Comparison of ENCODE assay signal across 9 cellular contexts in genomic region chr15:60751985-60752952, GRCh38.
DNase-seq lines count a peak whose midpoint lies in the region; ATAC-seq, FAIRE-seq and TF ChIP-seq lines count a peak whose summit lies in the region.
"Had no signal": no experiment of that assay in that cellular context is flagged by ENCODE, and none has a peak within 500 bp of the region (broad histone marks: within the 10 kb centered on the region; RNA-seq: fewer than 3 reads in every experiment).

No MANE protein-coding gene starts in this region.

- TF ChIP-seq CTCF in pancreas (IDR thresholded peaks at IDR 0.05) = no peak

- H3K4me3 ChIP-seq in pancreas = no peak overlapping the region

- DNase-seq in C1 segment of cervical spinal cord (lab: John Stamatoyannopoulos, UW) = peak in 8 of 14 donors; percentile 11 to 82 (median 30)
- DNase-seq in fibroblast of peridontal ligament (ENCODE audit: extremely low read depth) = peak; percentile 72
- DNase-seq in pancreas = peak in 5 of 6 donors; percentile 37 to 64 (median 54)
- no peak for DNase-seq in OCI-M2 (lab: John Stamatoyannopoulos, UW; ENCODE audit: unreplicated experiment)
- DNase-seq: activated CD4-positive, alpha-beta T cell treated with anti-CD3 and anti-CD28 coated beads, Interleukin-2, amount 50 U/mL, for 1 hour had no signal

- H3K27me3 ChIP-seq in pancreas = no peaks in the 10 kb centered on the region

- FAIRE-seq in pancreas (lab: Jason Lieb, UNC) = no peak

- 35 to 40% methylated on average over 21 of the region's 21 CpGs for WGBS in pancreas, 2 donors

- no peaks in the 10 kb centered on the region for H3K36me3 ChIP-seq in pancreas

- ATAC-seq in pancreas (peak; percentile 91 to 97 (median 97)), HG02973 (IDR thresholded peaks at IDR 0.05; ENCODE audit: unreplicated experiment) (no peak), GM21528 (IDR thresholded peaks at IDR 0.05; ENCODE audit: low FRiP score, unreplicated experiment) (no peak), HG03196 (IDR thresholded peaks at IDR 0.05; ENCODE audit: unreplicated experiment) (no peak)

- no peaks in the 10 kb centered on the region for H3K9me3 ChIP-seq in pancreas

- peak overlapping the region in 3 of 4 donors; percentile 5 to 66 (median 52) for H3K27ac ChIP-seq in pancreas

- peaks cover 3 to 12% (median 8%) of the 10 kb centered on the region in 3 donors for H3K4me1 ChIP-seq in pancreas

- intact Hi-C loops in pancreas (cut with DNase I) = no loop called here

TF ChIP-seq in PFSK-1, 5 proteins besides CTCF, POLR2A, EP300 and RAD21:
- TF ChIP-seq SIN3A (IDR thresholded peaks at IDR 0.05; ENCODE audit: borderline replicate concordance, insufficient read depth, low read length) = peak; percentile 35; the same call in 1 of the 2 replicates
- TF ChIP-seq REST (IDR thresholded peaks at IDR 0.05; ENCODE audit: insufficient read depth in 1 of 2, low read depth in 2 of 2, low read length in 2 of 2) = no peak
- TF ChIP-seq FOXP2 (optimal IDR thresholded peaks at IDR 0.05; ENCODE audit: borderline replicate concordance, extremely low read depth, extremely low read length, insufficient read depth) = no peak
TF ChIP-seq in PFSK-1: peak in this region for 1.

Comparison
In these comparisons a context has a peak if more than half of its experiments do, and no peak if none do; other contexts are left out.
1. ATAC-seq: peak in pancreas (4 of 4); none in HG02973 (single experiment), GM21528 (single experiment) and HG03196 (single experiment).